ENCODE assay signal across 1 cellular context in genomic region chr3:16448691-16449090, GRCh38.
TF ChIP-seq lines count a peak whose summit lies in the region.

No MANE protein-coding gene starts in this region.

TF ChIP-seq in GM23338, 12 proteins besides CTCF, POLR2A, EP300 and RAD21 (continued from another document):
- TF ChIP-seq ZNF462 (CRISPR knock-in tag; IDR thresholded peaks at IDR 0.05): no peak
